ENCODE assay signal across 32 cellular contexts in genomic region chr19:39927524-39928356, GRCh38. TPM values are rescaled to one million over a fixed set of nuclear protein-coding genes. Genes with fewer than 3 reads are reported as not detected.
DNase-seq lines count a peak whose midpoint lies in the region; ATAC-seq, FAIRE-seq and TF ChIP-seq lines count a peak whose summit lies in the region.
"Had no signal": no experiment of that assay in that cellular context is flagged by ENCODE, and none has a peak within 500 bp of the region (broad histone marks: within the 10 kb centered on the region; RNA-seq: fewer than 3 reads in every experiment).

No MANE protein-coding gene starts in this region.

- no peak for TF ChIP-seq CTCF in activated CD8-positive, alpha-beta T cell treated with anti-CD3 and anti-CD28 coated beads for 36 hours (IDR thresholded peaks at IDR 0.05)
- TF ChIP-seq CTCF in HEK293 (tag by site-specific recombination; IDR thresholded peaks at IDR 0.05) (no peak), K562 (IDR thresholded peaks at IDR 0.05 in 2 of 3, conservative IDR thresholded peaks at IDR 0.05 in 1 of 3; ENCODE audit: insufficient read depth in 2 of 3, low read depth in 1 of 3, low read length in 3 of 3) (no peak), lower lobe of right lung (IDR thresholded peaks at IDR 0.05) (no peak)

- H3K4me3 Mint-ChIP-seq in activated CD8-positive, alpha-beta T cell treated with anti-CD3 and anti-CD28 coated beads for 36 hours, result no peak overlapping the region
- no peak overlapping the region for H3K4me3 Mint-ChIP-seq in activated CD8-positive, alpha-beta T cell treated with anti-CD3 and anti-CD28 coated beads, Interleukin-2, amount 10 ng/mL, durations not matched to agents 7 days and 5 days
- H3K4me3 Mint-ChIP-seq: endodermal cell; memory B cell; naive B cell; T-helper 2 cell treated with Interferon-gamma antibody and Interleukin-4, amounts not matched to agents 5 μg/mL and 100 μg/mL, for 36 hours had no signal

- H3K27me3 ChIP-seq in K562 (ENCODE audit: control insufficient read depth in 2 of 2, insufficient read depth in 2 of 2, low read length in 2 of 2) (peaks cover 0 to 15% of the 10 kb centered on the region in 2 experiments; a peak in 3 of 5 replicates), neuronal stem cell (ENCODE audit: control insufficient read depth in 3 of 3, insufficient read depth in 3 of 3, low read depth in 1 of 3, low read length in 3 of 3) (no peaks in the 10 kb centered on the region), lower lobe of right lung (ENCODE audit: low read depth) (peaks cover 3% of the 10 kb centered on the region)
- H3K27me3 ChIP-seq: ascending aorta, BLaER1, cardiac muscle cell, ovary, tibial nerve had no signal

- peaks cover 17% of the 10 kb centered on the region for H3K4me1 Mint-ChIP-seq in activated CD8-positive, alpha-beta T cell treated with anti-CD3 and anti-CD28 coated beads for 36 hours (ENCODE audit: low read depth)
- peaks cover 2% of the 10 kb centered on the region for H3K4me1 Mint-ChIP-seq in activated CD8-positive, alpha-beta T cell treated with anti-CD3 and anti-CD28 coated beads, Interleukin-2, amount 10 ng/mL, durations not matched to agents 7 days and 5 days (ENCODE audit: low read depth)
- H3K4me1 Mint-ChIP-seq: endodermal cell had no signal

- H3K23ac ChIP-seq in neuronal stem cell (ENCODE audit: low read depth, low read length, poor library complexity), result no peak overlapping the region

- no peaks in the 10 kb centered on the region for H4K20me1 ChIP-seq in K562 (replicated peaks; ENCODE audit: control insufficient read depth, insufficient read depth, low read length)
- H4K20me1 ChIP-seq: BLaER1 had no signal

- peak overlapping the region; percentile 37 for H2BK15ac ChIP-seq in neuronal stem cell (ENCODE audit: low read length)

- H4K8ac ChIP-seq in neuronal stem cell (ENCODE audit: low read depth, low read length), result peak overlapping the region; percentile 65

- in situ Hi-C loops in K562 (cut with MboI), result no loop called here

- peak overlapping the region; percentile 4 for H2AK5ac ChIP-seq in neuronal stem cell (ENCODE audit: low read depth, low read length)

- no peak overlapping the region for H2BK120ac ChIP-seq in neuronal stem cell (ENCODE audit: low read depth, low read length)

- H3K4me1 ChIP-seq in HEK293 (ENCODE audit: control insufficient read depth, insufficient read depth, low read length), result no peaks in the 10 kb centered on the region; the same call in 1 of the 2 replicates
- H3K4me1 ChIP-seq in K562 (replicated peaks in 1 of 2; ENCODE audit: control insufficient read depth in 2 of 2, insufficient read depth in 2 of 2, low read length in 2 of 2), result peaks cover 0 to 15% of the 10 kb centered on the region in 2 experiments; a peak in 3 of 5 replicates
- H3K4me1 ChIP-seq in neuronal stem cell (ENCODE audit: control insufficient read depth in 2 of 2, insufficient read depth in 1 of 2, low read depth in 1 of 2, low read length in 2 of 2), result no peaks in the 10 kb centered on the region
- no peaks in the 10 kb centered on the region for H3K4me1 ChIP-seq in lower lobe of right lung
- H3K4me1 ChIP-seq: ascending aorta, BLaER1, foreskin keratinocyte, tibial nerve had no signal

- no peak for DNase-seq in activated CD8-positive, alpha-beta T cell treated with anti-CD3 and anti-CD28 coated beads for 36 hours
- no peak for DNase-seq in activated CD8-positive, alpha-beta T cell treated with anti-CD3 and anti-CD28 coated beads, Interleukin-2, amount 10 ng/mL, durations not matched to agents 7 days and 5 days
- peak in 2 of 4 experiments; percentile 5 to 14 for DNase-seq in K562 (ENCODE audit: extremely low read depth in 1 of 4, low spot score in 3 of 4)
- no peak for DNase-seq in neuronal stem cell (ENCODE audit: low spot score)
- no peak for DNase-seq in DMS79 (lab: John Stamatoyannopoulos, UW)
- DNase-seq in lower lobe of right lung, result no peak
- DNase-seq in AG08396 (ENCODE audit: low spot score), result no peak
- DNase-seq: ACHN; activated CD4-positive, alpha-beta T cell treated with anti-CD3 and anti-CD28 coated beads for 4 hours; activated naive CD4-positive, alpha-beta T cell treated with anti-CD3 and anti-CD28 coated beads, Interleukin-2, amount 50 U/mL, for 16 hours; COR-L47; foreskin keratinocyte; GDM1; H7; IMR-90; naive B cell; NCI-H1048; NCI-H1930; NCI-H524 treated with DMSO at 0.1 percent for 48 hours; ovary; retina; small intestine had no signal

- no peak overlapping the region for H3K4ac ChIP-seq in neuronal stem cell (ENCODE audit: low read length)

- H4K91ac ChIP-seq in neuronal stem cell (ENCODE audit: low read depth, low read length, poor library complexity), result peak overlapping the region; percentile 72

- no peaks in the 10 kb centered on the region for H3K79me2 ChIP-seq in K562 (ENCODE audit: control insufficient read depth, insufficient read depth, low read length)

- H3K36me3 ChIP-seq in HEK293 (ENCODE audit: control insufficient read depth in 2 of 2, insufficient read depth in 1 of 2, low read length in 2 of 2) (no peaks in the 10 kb centered on the region), K562 (ENCODE audit: control insufficient read depth, insufficient read depth, low read length) (no peaks in the 10 kb centered on the region), neuronal stem cell (replicated peaks in 1 of 2; ENCODE audit: control insufficient read depth in 2 of 2, insufficient read depth in 2 of 2, low read length in 2 of 2) (no peaks in the 10 kb centered on the region), lower lobe of right lung (no peaks in the 10 kb centered on the region)
- H3K36me3 ChIP-seq: ascending aorta, BLaER1, cardiac muscle cell, ovary, tibial nerve had no signal

- H3K27ac Mint-ChIP-seq in activated CD8-positive, alpha-beta T cell treated with anti-CD3 and anti-CD28 coated beads for 36 hours, result peak overlapping the region; percentile 70
- H3K27ac Mint-ChIP-seq in activated CD8-positive, alpha-beta T cell treated with anti-CD3 and anti-CD28 coated beads, Interleukin-2, amount 10 ng/mL, durations not matched to agents 7 days and 5 days, result no peak overlapping the region
- H3K27ac Mint-ChIP-seq: endodermal cell; memory B cell; naive B cell; T-helper 2 cell treated with Interferon-gamma antibody and Interleukin-4, amounts not matched to agents 5 μg/mL and 100 μg/mL, for 36 hours had no signal

- H3K14ac ChIP-seq in neuronal stem cell (ENCODE audit: low read length), result peak overlapping the region; percentile 85

- WGBS in K562 (ENCODE audit: insufficient coverage, low coverage, missing lambda C conversion rate), result 41% methylated on average over 21 of the region's 23 CpGs
- WGBS in neuronal stem cell (ENCODE audit: extremely low coverage in 2 of 2, insufficient read length in 2 of 2, insufficient replicate concordance in 1 of 2), 2 donors, result no CpG with 5 or more reads among the region's 23 CpGs

- POLR2A ChIA-PET in activated CD8-positive, alpha-beta T cell treated with anti-CD3 and anti-CD28 coated beads for 36 hours (lab: Charles Lee), result interaction anchor here (1.2 kb wide), 1 partner anchor 43 kb away, joined by 3 read pairs; the partner anchor contains the start of gene PSMC4
- POLR2A ChIA-PET in activated CD8-positive, alpha-beta T cell treated with anti-CD3 and anti-CD28 coated beads, Interleukin-2, amount 10 ng/mL, durations not matched to agents 7 days and 5 days (lab: Charles Lee), result interaction anchor here (0.7 to 2.5 kb wide), 5 partner anchors 8 to 43 kb away, joined by 3 to 8 read pairs (median 3); partner anchors contain the start of gene PSMC4
- POLR2A ChIA-PET in HEK293 (lab: Yijun Ruan, JAX), result no interaction called here
- POLR2A ChIA-PET in K562 (lab: Yijun Ruan, JAX), result interaction anchor here (0.5 kb wide), 1 partner anchor 241 kb away, joined by 3 read pairs; no protein-coding TSS in a partner anchor

- H3K9me3 Mint-ChIP-seq in activated CD8-positive, alpha-beta T cell treated with anti-CD3 and anti-CD28 coated beads for 36 hours, result no peaks in the 10 kb centered on the region
- no peaks in the 10 kb centered on the region for H3K9me3 Mint-ChIP-seq in activated CD8-positive, alpha-beta T cell treated with anti-CD3 and anti-CD28 coated beads, Interleukin-2, amount 10 ng/mL, durations not matched to agents 7 days and 5 days (ENCODE audit: insufficient read depth)
- H3K9me3 Mint-ChIP-seq: endodermal cell; memory B cell; T-helper 2 cell treated with Interferon-gamma antibody and Interleukin-4, amounts not matched to agents 5 μg/mL and 100 μg/mL, for 36 hours had no signal

- no peak overlapping the region for H3K27ac ChIP-seq in HEK293 (ENCODE audit: extremely low read depth, low read depth, low read length)
- H3K27ac ChIP-seq in K562 (ENCODE audit: extremely low read depth, low read depth, low read length), result no peak overlapping the region
- no peak overlapping the region for H3K27ac ChIP-seq in neuronal stem cell (replicated peaks; ENCODE audit: low read length)
- no peak overlapping the region for H3K27ac ChIP-seq in lower lobe of right lung
- H3K27ac ChIP-seq: ascending aorta, BLaER1, cardiac muscle cell, foreskin keratinocyte, ovary, tibial nerve had no signal

- peaks cover 2% of the 10 kb centered on the region for H3K79me1 ChIP-seq in neuronal stem cell (ENCODE audit: low read depth, low read length)

- no peak for TF ChIP-seq EP300 in K562 (IDR thresholded peaks at IDR 0.05; ENCODE audit: low read length)

- FAIRE-seq in K562 (lab: Jason Lieb, UNC), result no peak
- FAIRE-seq: small intestine had no signal

- no peak for TF ChIP-seq POLR2A in K562 (conservative IDR thresholded peaks at IDR 0.05)

- no peak overlapping the region for H3K4me3 ChIP-seq in HEK293 (ENCODE audit: low read depth, low read length)
- H3K4me3 ChIP-seq in K562, result no peak overlapping the region
- peak overlapping the region in 1 of 2 donors; percentile 28 for H3K4me3 ChIP-seq in neuronal stem cell (ENCODE audit: low read length in 2 of 2)
- no peak overlapping the region for H3K4me3 ChIP-seq in lower lobe of right lung
- H3K4me3 ChIP-seq: ascending aorta, BLaER1, cardiac muscle cell, ovary, tibial nerve had no signal

- CTCF ChIA-PET in activated CD8-positive, alpha-beta T cell treated with anti-CD3 and anti-CD28 coated beads for 36 hours (lab: Charles Lee), result interaction anchor here (1.2 kb wide), 2 partner anchors 9 to 43 kb away, joined by 3 to 5 read pairs; partner anchors contain the start of gene PSMC4
- CTCF ChIA-PET in activated CD8-positive, alpha-beta T cell treated with anti-CD3 and anti-CD28 coated beads, Interleukin-2, amount 10 ng/mL, durations not matched to agents 7 days and 5 days (lab: Charles Lee), result interaction anchor here (4.2 kb wide), 1 partner anchor 43 kb away, joined by 21 read pairs; the partner anchor contains the start of gene PSMC4
- CTCF ChIA-PET in HEK293 (lab: Yijun Ruan, JAX) (interaction anchor here (0.6 to 1.6 kb wide), 3 partner anchors 14 to 416 kb away, joined by 3 to 4 read pairs (median 4); partner anchors contain the start of gene PSMC4), K562 (lab: Yijun Ruan, JAX; ENCODE audit: low intra/inter-chr PET ratio) (no interaction called here)

- peak overlapping the region in 1 of 2 experiments; percentile 20; a peak in 2 of 4 replicates for H3K9ac ChIP-seq in K562 (ENCODE audit: insufficient read depth in 1 of 2, low read depth in 2 of 2, low read length in 2 of 2)
- H3K9ac ChIP-seq in neuronal stem cell (ENCODE audit: low read depth, low read length, poor library complexity), result no peak overlapping the region
- H3K9ac ChIP-seq: BLaER1 had no signal

- intact Hi-C loops in activated CD8-positive, alpha-beta T cell treated with anti-CD3 and anti-CD28 coated beads for 36 hours (cut with micrococcal nuclease), result no loop called here
- intact Hi-C loops in K562 (cut with micrococcal nuclease), result no loop called here
- intact Hi-C loops in lower lobe of right lung (cut with DNase I), result no loop called here

- no peak overlapping the region for H3K4me2 ChIP-seq in K562 (ENCODE audit: insufficient read depth, low read length)
- H3K4me2 ChIP-seq in neuronal stem cell (ENCODE audit: insufficient read depth, low read length, poor library complexity, severe bottlenecking), result no peak overlapping the region
- H3K4me2 ChIP-seq: BLaER1 had no signal

- no peak overlapping the region for H2AFZ ChIP-seq in K562 (ENCODE audit: low read depth, low read length)
- no peak overlapping the region for H2AFZ ChIP-seq in neuronal stem cell (ENCODE audit: low read length)

- ATAC-seq in activated CD8-positive, alpha-beta T cell treated with anti-CD3 and anti-CD28 coated beads for 36 hours, result no peak
- no peak for ATAC-seq in activated CD8-positive, alpha-beta T cell treated with anti-CD3 and anti-CD28 coated beads, Interleukin-2, amount 10 ng/mL, durations not matched to agents 7 days and 5 days
- ATAC-seq in K562 (peak; percentile 59; the same call in 2 of the 3 replicates), lower lobe of right lung (no peak)
- ATAC-seq: foreskin keratinocyte, Right ventricle myocardium inferior, SK-N-SH treated with all-trans-retinoic acid at 6 μM for 48 hours had no signal

- peak overlapping the region; percentile 41 for H2BK12ac ChIP-seq in neuronal stem cell (ENCODE audit: low read length)

- H3K27me3 Mint-ChIP-seq in activated CD8-positive, alpha-beta T cell treated with anti-CD3 and anti-CD28 coated beads for 36 hours, result no peaks in the 10 kb centered on the region
- no peaks in the 10 kb centered on the region for H3K27me3 Mint-ChIP-seq in activated CD8-positive, alpha-beta T cell treated with anti-CD3 and anti-CD28 coated beads, Interleukin-2, amount 10 ng/mL, durations not matched to agents 7 days and 5 days (ENCODE audit: low read depth)
- H3K27me3 Mint-ChIP-seq: memory B cell, naive B cell had no signal

- peaks cover 4% of the 10 kb centered on the region for H3K36me3 Mint-ChIP-seq in activated CD8-positive, alpha-beta T cell treated with anti-CD3 and anti-CD28 coated beads for 36 hours (ENCODE audit: low read depth)
- H3K36me3 Mint-ChIP-seq in activated CD8-positive, alpha-beta T cell treated with anti-CD3 and anti-CD28 coated beads, Interleukin-2, amount 10 ng/mL, durations not matched to agents 7 days and 5 days (ENCODE audit: low read depth), result no peaks in the 10 kb centered on the region
- H3K36me3 Mint-ChIP-seq: naive B cell had no signal

- H2BK5ac ChIP-seq in neuronal stem cell (ENCODE audit: low read length), result no peak overlapping the region

- TF ChIP-seq RAD21 in K562 (CRISPR knock-in tag; conservative IDR thresholded peaks at IDR 0.05 in 1 of 2, IDR thresholded peaks at IDR 0.05 in 1 of 2), result no peak

- H3K18ac ChIP-seq in neuronal stem cell (ENCODE audit: low read length), result peak overlapping the region; percentile 11

- H3K9me1 ChIP-seq in K562 (ENCODE audit: control insufficient read depth, insufficient read depth, low read length), result no peaks in the 10 kb centered on the region

- BruUV-seq in K562 (replicated peaks; lab: Mats Ljungman, UMichigan), result no TSS peak

- peaks cover 2% of the 10 kb centered on the region; the same call in 1 of the 2 replicates for H3K9me3 ChIP-seq in HEK293 (ENCODE audit: control insufficient read depth, insufficient read depth, low read depth, low read length)
- H3K9me3 ChIP-seq in K562 (replicated peaks; ENCODE audit: control insufficient read depth, insufficient read depth, low read depth, low read length), result no peaks in the 10 kb centered on the region
- no peaks in the 10 kb centered on the region for H3K9me3 ChIP-seq in neuronal stem cell (replicated peaks in 1 of 2; ENCODE audit: control insufficient read depth in 2 of 2, insufficient read depth in 1 of 2, low read depth in 1 of 2, low read length in 2 of 2)
- H3K9me3 ChIP-seq in lower lobe of right lung, result no peaks in the 10 kb centered on the region
- H3K9me3 ChIP-seq: BLaER1, ovary had no signal

RNA-seq across cellular contexts. Expression of gene FCGBP, which starts 6.7 kb away (rescaled TPM):
- total RNA-seq in activated CD8-positive, alpha-beta T cell treated with anti-CD3 and anti-CD28 coated beads for 36 hours, result 1 to 10 TPM; 4.8 to 6.9 TPM
- 1 to 10 TPM; 5.8 to 6.2 TPM for total RNA-seq in activated CD8-positive, alpha-beta T cell treated with anti-CD3 and anti-CD28 coated beads, Interleukin-2, amount 10 ng/mL, durations not matched to agents 7 days and 5 days
- 0.79 and 0.83 TPM in 2 replicates for total RNA-seq in K562 (2011; cell fraction: chromatin; rRNA removed; ENCODE audit: low replicate concordance)
- total RNA-seq in K562 (2011; cell fraction: nucleolus; rRNA removed), result 0.39 and 0.83 TPM in 2 replicates
- 0.15 and 0.22 TPM in 2 replicates for total RNA-seq in K562 (2011; cell fraction: nucleoplasm; rRNA removed)
- 0.04 and 0.05 TPM in 2 replicates for total RNA-seq in K562 (2014; rRNA removed)
- not detected in 2 replicates for total RNA-seq in K562 (2014; rRNA removed; fragmentation: Illumina TruSeq; extraction: Trizol)
- total RNA-seq in K562 (2015; rRNA removed; fragmentation: Illumina TruSeq; extraction: Trizol), result 0.19 and 0.25 TPM in 2 replicates
- total RNA-seq in K562 (2021), result 1.5 and 1.9 TPM in 2 replicates
- polyA plus RNA-seq in K562 (2011; rRNA removed), result 0.04 and 0.13 TPM in 2 replicates
- 0.15 and 0.27 TPM in 2 replicates for polyA plus RNA-seq in K562 (2011; cell fraction: cytosol; rRNA removed)
- 0.17 and 0.73 TPM in 2 replicates for polyA plus RNA-seq in K562 (2011; cell fraction: nucleus; rRNA removed)
- 0.12 and 0.18 TPM in 2 replicates for polyA plus RNA-seq in K562 (2012)
- 0.01 TPM in 2 replicates for polyA plus RNA-seq in K562 (2014; fragmentation: Illumina TruSeq; extraction: Trizol)
- polyA plus RNA-seq in K562 (2014; fragmentation: Nextera tagmentation; extraction: Ambion mirVana), result not detected
- polyA plus RNA-seq in K562 (2014; rRNA removed), result 0.03 TPM in 1 of 2 replicates, not detected in the other
- polyA minus RNA-seq in K562 (2011; rRNA and poly(A)+ RNA removed), result 0.18 TPM in 1 of 2 replicates, not detected in the other
- 0.10 TPM in 1 of 2 replicates, not detected in the other for polyA minus RNA-seq in K562 (2011; cell fraction: cytosol; rRNA and poly(A)+ RNA removed)
- polyA minus RNA-seq in K562 (2011; cell fraction: nucleus; rRNA and poly(A)+ RNA removed), result 0.33 and 0.67 TPM in 2 replicates
- polyA plus RNA-seq in neuronal stem cell (2013, experiment 1 of 2), result 0.28 TPM
- 0.29 TPM for polyA plus RNA-seq in neuronal stem cell (2013, experiment 2 of 2)
- 95.3 TPM for total RNA-seq in lower lobe of right lung
- polyA plus RNA-seq: cardiac muscle cell had no signal

RNA-seq across cellular contexts. Expression of gene PSMC4, which starts 43.2 kb away (rescaled TPM):
- 100 to 1,000 TPM; 105 to 107 TPM for total RNA-seq in activated CD8-positive, alpha-beta T cell treated with anti-CD3 and anti-CD28 coated beads for 36 hours
- total RNA-seq in activated CD8-positive, alpha-beta T cell treated with anti-CD3 and anti-CD28 coated beads, Interleukin-2, amount 10 ng/mL, durations not matched to agents 7 days and 5 days, result 100 to 1,000 TPM; 120 to 121 TPM
- total RNA-seq in K562 (2011; cell fraction: chromatin; rRNA removed; ENCODE audit: low replicate concordance), result 46.0 and 82.3 TPM in 2 replicates
- total RNA-seq in K562 (2011; cell fraction: nucleolus; rRNA removed), result 49.2 and 65.9 TPM in 2 replicates
- total RNA-seq in K562 (2011; cell fraction: nucleoplasm; rRNA removed), result 40.1 and 50.1 TPM in 2 replicates
- 142 and 187 TPM in 2 replicates for total RNA-seq in K562 (2014; rRNA removed)
- 104 and 115 TPM in 2 replicates for total RNA-seq in K562 (2014; rRNA removed; fragmentation: Illumina TruSeq; extraction: Trizol)
- 139 and 143 TPM in 2 replicates for total RNA-seq in K562 (2015; rRNA removed; fragmentation: Illumina TruSeq; extraction: Trizol)
- 146 and 150 TPM in 2 replicates for total RNA-seq in K562 (2021)
- 45.9 and 69.6 TPM in 2 replicates for polyA plus RNA-seq in K562 (2011; rRNA removed)
- polyA plus RNA-seq in K562 (2011; cell fraction: cytosol; rRNA removed), result 53.9 and 128 TPM in 2 replicates
- 93.8 and 118 TPM in 2 replicates for polyA plus RNA-seq in K562 (2011; cell fraction: nucleus; rRNA removed)
- 138 and 171 TPM in 2 replicates for polyA plus RNA-seq in K562 (2012)
- polyA plus RNA-seq in K562 (2014; fragmentation: Illumina TruSeq; extraction: Trizol), result 171 and 192 TPM in 2 replicates
- 100 to 1,000 TPM; 380 to 475 TPM for polyA plus RNA-seq in K562 (2014; fragmentation: Nextera tagmentation; extraction: Ambion mirVana)
- polyA plus RNA-seq in K562 (2014; rRNA removed), result 97.0 and 102 TPM in 2 replicates
- polyA minus RNA-seq in K562 (2011; rRNA and poly(A)+ RNA removed), result 26.7 and 28.2 TPM in 2 replicates
- polyA minus RNA-seq in K562 (2011; cell fraction: cytosol; rRNA and poly(A)+ RNA removed), result 57.7 and 66.1 TPM in 2 replicates
- 21.8 and 31.1 TPM in 2 replicates for polyA minus RNA-seq in K562 (2011; cell fraction: nucleus; rRNA and poly(A)+ RNA removed)
- polyA plus RNA-seq in neuronal stem cell (2013, experiment 1 of 2), result 53.0 TPM
- 55.0 TPM for polyA plus RNA-seq in neuronal stem cell (2013, experiment 2 of 2)
- total RNA-seq in lower lobe of right lung, result 57.3 TPM

Comparison
In these comparisons a context has a peak if more than half of its experiments do, and no peak if none do; other contexts are left out.
1. RNA of gene FCGBP, which starts 6.7 kb away (total RNA-seq): 95.3 TPM in lower lobe of right lung (single experiment); 4.8 to 6.9 TPM in activated CD8-positive, alpha-beta T cell treated with anti-CD3 and anti-CD28 coated beads for 36 hours, 5.8 to 6.2 TPM in activated CD8-positive, alpha-beta T cell treated with anti-CD3 and anti-CD28 coated beads, Interleukin-2, amount 10 ng/mL, durations not matched to agents 7 days and 5 days and 0.04 to 1.9 TPM in K562; every median in the first group is over 10 times any median in the second.